In genomic region chr6:3797231-3798200, GRCh38 we compare ENCODE assay signal across 10 cellular contexts. TPM values are rescaled to one million over a fixed set of nuclear protein-coding genes. Genes with fewer than 3 reads are reported as not detected.
DNase-seq lines count a peak whose midpoint lies in the region; ATAC-seq and TF ChIP-seq lines count a peak whose summit lies in the region.
"Had no signal": no experiment of that assay in that cellular context is flagged by ENCODE, and none has a peak within 500 bp of the region (broad histone marks: within the 10 kb centered on the region; RNA-seq: fewer than 3 reads in every experiment).

No MANE protein-coding gene starts in this region.

- H3K4me1 Mint-ChIP-seq in mesothelial cell of epicardium: peaks cover 45% of the 10 kb centered on the region

- no peaks in the 10 kb centered on the region for H3K36me3 ChIP-seq in aorta (ENCODE audit: control insufficient read depth in 1 of 2, insufficient read depth in 2 of 2, low read length in 1 of 2)

- WGBS in aorta, 2 donors: 35 to 43% methylated on average over 7 of the region's 7 CpGs

- ATAC-seq in aorta (ENCODE audit: low FRiP score): no peak

- peaks cover 0 to 6% of the 10 kb centered on the region in 2 donors for H3K4me1 ChIP-seq in aorta (ENCODE audit: control insufficient read depth in 1 of 2, insufficient read depth in 2 of 2, low read length in 2 of 2)

- H3K36me3 Mint-ChIP-seq in mesothelial cell of epicardium: no peaks in the 10 kb centered on the region
- H3K36me3 Mint-ChIP-seq: natural killer cell treated with Interleukin-12 subunit alpha and Interleukin-12 subunit beta and Interleukin-15 and Interleukin-18, amount 100 ng/mL, for 72 hours had no signal

- no peaks in the 10 kb centered on the region for H3K9me3 Mint-ChIP-seq in mesothelial cell of epicardium
- H3K9me3 Mint-ChIP-seq: natural killer cell treated with Interleukin-12 subunit alpha and Interleukin-12 subunit beta and Interleukin-15 and Interleukin-18, amount 100 ng/mL, for 72 hours had no signal

- no peak overlapping the region for H3K4me3 Mint-ChIP-seq in mesothelial cell of epicardium
- H3K4me3 Mint-ChIP-seq: natural killer cell treated with Interleukin-12 subunit alpha and Interleukin-12 subunit beta and Interleukin-15 and Interleukin-18, amount 100 ng/mL, for 72 hours had no signal

- no peaks in the 10 kb centered on the region for H3K9me3 ChIP-seq in aorta (ENCODE audit: control insufficient read depth, low read length)

- H3K27me3 ChIP-seq in aorta (ENCODE audit: control insufficient read depth in 1 of 2, insufficient read depth in 2 of 2, low read length in 1 of 2): no peaks in the 10 kb centered on the region

- no peaks in the 10 kb centered on the region for H3K27me3 Mint-ChIP-seq in mesothelial cell of epicardium (ENCODE audit: low read depth)

- TF ChIP-seq CTCF in AG09309 (IDR thresholded peaks at IDR 0.05; ENCODE audit: control insufficient read depth, insufficient read depth, low read depth, low read length, missing control alignments) (no peak), mesothelial cell of epicardium (IDR thresholded peaks at IDR 0.05; ENCODE audit: unreplicated experiment) (no peak)

- H3K4me3 ChIP-seq in AG09309 (ENCODE audit: control insufficient read depth, low read depth, low read length) (no peak overlapping the region), aorta (ENCODE audit: low read length in 2 of 2) (no peak overlapping the region)

- no peak overlapping the region for H3K27ac ChIP-seq in aorta (ENCODE audit: low read depth in 1 of 2, low read length in 2 of 2)

- DNase-seq in AG09309 (ENCODE audit: low read depth) (peak; percentile 52), LoVo (ENCODE audit: low spot score) (peak; percentile 41), dermis microvascular lymphatic vessel endothelial cell (ENCODE audit: low read depth in 2 of 2) (peak; percentile 73 to 81), mesothelial cell of epicardium (ENCODE audit: low spot score in 2 of 2, unreplicated experiment in 2 of 2) (no peak), GM19238 (ENCODE audit: insufficient read length, low spot score) (no peak), aorta (no peak), NCI-H446 treated with DMSO at 0.1 percent for 48 hours (lab: John Stamatoyannopoulos, UW) (no peak), SIG-M5 (lab: John Stamatoyannopoulos, UW) (no peak)
- DNase-seq: activated CD8-positive, alpha-beta memory T cell treated with anti-CD3 and anti-CD28 coated beads, Interleukin-2, amount 50 U/mL, for 48 hours had no signal

- peak overlapping the region; percentile 99 for H3K27ac Mint-ChIP-seq in mesothelial cell of epicardium
- H3K27ac Mint-ChIP-seq: natural killer cell treated with Interleukin-12 subunit alpha and Interleukin-12 subunit beta and Interleukin-15 and Interleukin-18, amount 100 ng/mL, for 72 hours had no signal

- intact Hi-C loops in aorta (cut with DNase I): loop anchor here in 1 of 2 donors (5.0 kb wide), 1 partner anchor 35 kb away; no protein-coding TSS in a partner anchor

RNA-seq across cellular contexts. Expression of gene PXDC1, which starts 46.0 kb away (rescaled TPM):
- total RNA-seq in dermis microvascular lymphatic vessel endothelial cell (60.5 and 71.8 TPM in 2 replicates), mesothelial cell of epicardium (33.1 to 34.5 TPM (median 33.8 TPM) in 3 replicates), aorta (100 to 1,000 TPM; 110 to 222 TPM)
- polyA plus RNA-seq in aorta: 100 to 1,000 TPM; 136 to 146 TPM

RNA-seq across cellular contexts. Expression of gene FAM50B, which starts 51.7 kb away (rescaled TPM):
- total RNA-seq in dermis microvascular lymphatic vessel endothelial cell (4.4 and 6.1 TPM in 2 replicates), mesothelial cell of epicardium (7.0 to 7.9 TPM (median 7.1 TPM) in 3 replicates), aorta (1 to 10 TPM; 7.8 to 9.1 TPM)
- 10 to 100 TPM; 11.8 to 13.6 TPM for polyA plus RNA-seq in aorta

Comparison
In these comparisons a context has a peak if more than half of its experiments do, and no peak if none do; other contexts are left out.
1. DNase-seq: peak in AG09309 (single experiment), LoVo (single experiment) and dermis microvascular lymphatic vessel endothelial cell (2 of 2); none in mesothelial cell of epicardium (0 of 2), GM19238 (single experiment), aorta (0 of 2), NCI-H446 treated with DMSO at 0.1 percent for 48 hours (single experiment) and SIG-M5 (single experiment).